1 cellular context compared by ENCODE assay signal in the genomic region with DNA sequence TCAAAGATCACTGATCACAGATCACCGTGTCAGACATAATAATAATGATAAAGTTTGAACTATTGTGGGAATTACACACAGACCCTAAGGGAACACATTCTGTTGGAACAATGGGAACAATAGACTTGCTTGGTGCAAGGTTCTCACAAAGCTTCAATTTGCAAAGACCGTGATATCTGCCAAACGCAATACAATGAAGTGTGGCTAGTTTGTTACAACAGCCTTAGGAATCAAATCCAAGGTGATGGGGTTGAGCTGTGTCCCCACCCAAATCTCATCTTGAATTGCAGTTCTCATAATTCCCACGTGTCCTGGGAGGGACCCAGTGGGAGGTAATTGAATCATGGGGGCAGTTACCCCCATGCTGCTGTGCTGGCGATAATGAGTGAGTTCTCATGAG.
TF ChIP-seq lines count a peak whose summit lies in the region.

No MANE protein-coding gene starts in this region.

TF ChIP-seq in WTC11, 78 proteins besides CTCF, POLR2A, EP300 and RAD21 (continued from another document):
- TF ChIP-seq, protein P1, sequence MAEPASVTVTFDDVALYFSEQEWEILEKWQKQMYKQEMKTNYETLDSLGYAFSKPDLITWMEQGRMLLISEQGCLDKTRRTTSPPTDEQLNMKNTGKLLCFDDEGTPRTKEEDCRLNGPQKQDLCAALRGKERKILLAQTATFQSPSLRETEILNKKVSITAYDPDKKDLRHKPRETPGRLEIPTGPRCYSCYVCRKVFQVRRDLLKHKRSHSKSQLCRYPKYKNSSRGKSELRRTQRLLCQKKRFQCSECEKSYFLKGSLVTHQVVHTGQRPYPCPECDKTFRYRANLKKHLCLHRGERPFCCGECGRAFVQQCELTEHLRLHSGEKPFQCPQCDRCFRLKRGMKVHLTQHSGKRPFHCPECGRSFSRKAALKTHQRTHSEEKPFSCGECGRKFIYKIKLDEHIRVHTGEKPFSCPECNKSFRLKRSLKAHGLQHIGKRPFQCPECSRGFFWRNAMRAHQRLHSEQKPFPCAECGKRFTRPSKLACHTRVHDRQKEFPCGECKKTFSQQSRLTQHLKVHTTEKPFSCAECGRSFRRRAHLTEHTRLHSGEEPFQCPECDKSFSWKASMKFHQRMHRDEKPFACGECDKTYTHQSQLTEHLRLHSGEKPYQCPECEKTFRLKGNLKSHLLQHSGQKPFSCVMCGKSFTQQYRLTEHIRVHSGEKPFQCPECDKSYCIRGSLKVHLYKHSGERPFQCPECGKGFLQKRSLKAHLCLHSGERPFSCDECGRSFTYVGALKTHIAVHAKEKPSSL (CRISPR knock-in tag; conservative IDR thresholded peaks at IDR 0.05), result no peak
- TF ChIP-seq, protein P2, sequence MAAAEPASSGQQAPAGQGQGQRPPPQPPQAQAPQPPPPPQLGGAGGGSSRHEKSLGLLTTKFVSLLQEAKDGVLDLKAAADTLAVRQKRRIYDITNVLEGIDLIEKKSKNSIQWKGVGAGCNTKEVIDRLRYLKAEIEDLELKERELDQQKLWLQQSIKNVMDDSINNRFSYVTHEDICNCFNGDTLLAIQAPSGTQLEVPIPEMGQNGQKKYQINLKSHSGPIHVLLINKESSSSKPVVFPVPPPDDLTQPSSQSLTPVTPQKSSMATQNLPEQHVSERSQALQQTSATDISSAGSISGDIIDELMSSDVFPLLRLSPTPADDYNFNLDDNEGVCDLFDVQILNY (CRISPR knock-in tag; IDR thresholded peaks at IDR 0.05), result no peak
- no peak for TF ChIP-seq ZNF232 (CRISPR knock-in tag; IDR thresholded peaks at IDR 0.05)
- TF ChIP-seq ZNF219 (CRISPR knock-in tag; IDR thresholded peaks at IDR 0.05; ENCODE audit: borderline replicate concordance), result no peak
- TF ChIP-seq, protein P3, sequence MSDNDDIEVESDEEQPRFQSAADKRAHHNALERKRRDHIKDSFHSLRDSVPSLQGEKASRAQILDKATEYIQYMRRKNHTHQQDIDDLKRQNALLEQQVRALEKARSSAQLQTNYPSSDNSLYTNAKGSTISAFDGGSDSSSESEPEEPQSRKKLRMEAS (CRISPR knock-in tag; IDR thresholded peaks at IDR 0.05), result no peak
- TF ChIP-seq HMGA2 (CRISPR knock-in tag; IDR thresholded peaks at IDR 0.05), result no peak
- TF ChIP-seq, protein P4, sequence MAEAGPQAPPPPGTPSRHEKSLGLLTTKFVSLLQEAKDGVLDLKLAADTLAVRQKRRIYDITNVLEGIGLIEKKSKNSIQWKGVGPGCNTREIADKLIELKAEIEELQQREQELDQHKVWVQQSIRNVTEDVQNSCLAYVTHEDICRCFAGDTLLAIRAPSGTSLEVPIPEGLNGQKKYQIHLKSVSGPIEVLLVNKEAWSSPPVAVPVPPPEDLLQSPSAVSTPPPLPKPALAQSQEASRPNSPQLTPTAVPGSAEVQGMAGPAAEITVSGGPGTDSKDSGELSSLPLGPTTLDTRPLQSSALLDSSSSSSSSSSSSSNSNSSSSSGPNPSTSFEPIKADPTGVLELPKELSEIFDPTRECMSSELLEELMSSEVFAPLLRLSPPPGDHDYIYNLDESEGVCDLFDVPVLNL (CRISPR knock-in tag; IDR thresholded peaks at IDR 0.05; ENCODE audit: borderline replicate concordance, low read depth), result no peak
- TF ChIP-seq ZNF671 (CRISPR knock-in tag; IDR thresholded peaks at IDR 0.05), result no peak
- no peak for TF ChIP-seq TEAD4 (CRISPR knock-in tag; IDR thresholded peaks at IDR 0.05)
- TF ChIP-seq ZNF416 (CRISPR knock-in tag; IDR thresholded peaks at IDR 0.05), result no peak
- no peak for TF ChIP-seq NFE2L1 (CRISPR knock-in tag; IDR thresholded peaks at IDR 0.05)
